Comparison of ENCODE assay signal across 17 cellular contexts in the genomic region with DNA sequence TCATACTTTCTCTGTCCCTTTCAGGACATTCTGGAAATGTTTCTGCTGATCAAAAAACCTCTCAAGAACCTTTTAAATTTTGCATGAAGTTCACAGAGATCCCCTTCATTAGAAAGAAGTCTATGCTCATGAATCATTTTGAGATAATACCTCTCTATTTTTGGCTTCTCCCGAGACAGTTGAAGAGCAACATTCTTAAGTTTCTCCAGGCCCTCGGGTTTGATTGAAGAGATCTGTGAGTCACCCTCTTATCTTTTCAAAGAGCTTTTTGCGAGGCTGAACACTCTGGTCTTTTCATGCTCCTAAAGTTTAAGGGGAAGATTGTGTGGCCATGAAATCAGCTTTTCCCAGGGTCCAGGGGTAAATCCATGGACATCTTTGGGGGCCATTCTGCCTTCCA.
A peak's percentile ranks its signal among the peaks of the same experiment; 100 is the strongest.
DNase-seq lines count a peak whose midpoint lies in the region; ATAC-seq and TF ChIP-seq lines count a peak whose summit lies in the region.
"Had no signal": no experiment of that assay in that cellular context is flagged by ENCODE, and none has a peak within 500 bp of the region (broad histone marks: within the 10 kb centered on the region; RNA-seq: fewer than 3 reads in every experiment).

No MANE protein-coding gene starts in this region.

- H3K4me1 Mint-ChIP-seq in Caco-2 (ENCODE audit: low read depth, unreplicated experiment) (peaks cover 14% of the 10 kb centered on the region), neural progenitor cell (peaks cover 13% of the 10 kb centered on the region)
- H3K4me1 Mint-ChIP-seq: activated CD4-positive, alpha-beta T cell treated with anti-CD3 and anti-CD28 coated beads, Interleukin-2, amount 10 ng/mL, durations not matched to agents 7 days and 5 days; activated naive CD8-positive, alpha-beta T cell treated with anti-CD3 and anti-CD28 coated beads, Interleukin-2, amount 50 U/mL, for 24 hours had no signal

- H3K9ac ChIP-seq in neural progenitor cell: no peak overlapping the region

- H3K36me3 ChIP-seq in Caco-2 (ENCODE audit: control insufficient read depth, insufficient read depth, low read length): no peaks in the 10 kb centered on the region
- H3K36me3 ChIP-seq in neural progenitor cell: no peaks in the 10 kb centered on the region
- no peaks in the 10 kb centered on the region for H3K36me3 ChIP-seq in lower lobe of right lung

- peak overlapping the region; percentile 29 for H3K4me2 ChIP-seq in neural progenitor cell

- H3K4me3 ChIP-seq in Caco-2 (ENCODE audit: low read depth, low read length): no peak overlapping the region
- no peak overlapping the region for H3K4me3 ChIP-seq in neural progenitor cell
- no peak overlapping the region for H3K4me3 ChIP-seq in lower lobe of right lung
- H3K4me3 ChIP-seq: coronary artery, skin epidermis had no signal

- H3F3A ChIP-seq in neural progenitor cell (ENCODE audit: low read depth): no peaks in the 10 kb centered on the region

- H3K27ac Mint-ChIP-seq in Caco-2 (ENCODE audit: unreplicated experiment) (peak overlapping the region; percentile 88), neural progenitor cell (peak overlapping the region; percentile 81)
- H3K27ac Mint-ChIP-seq: activated CD4-positive, alpha-beta T cell treated with anti-CD3 and anti-CD28 coated beads, Interleukin-2, amount 10 ng/mL, durations not matched to agents 7 days and 5 days; activated naive CD8-positive, alpha-beta T cell treated with anti-CD3 and anti-CD28 coated beads, Interleukin-2, amount 50 U/mL, for 24 hours; stimulated activated naive CD8-positive, alpha-beta T cell treated with anti-CD3 and anti-CD28 coated beads, Interleukin-15, Interleukin-2, amounts not matched to agents 100 ng/mL and 50 ng/mL, for 24 hours had no signal

- H3K27me3 Mint-ChIP-seq in Caco-2 (ENCODE audit: insufficient read depth, unreplicated experiment): no peaks in the 10 kb centered on the region
- H3K27me3 Mint-ChIP-seq in neural progenitor cell (ENCODE audit: insufficient read depth, low read depth): peaks cover 6% of the 10 kb centered on the region
- H3K27me3 Mint-ChIP-seq: activated CD4-positive, alpha-beta T cell treated with anti-CD3 and anti-CD28 coated beads, Interleukin-2, amount 10 ng/mL, durations not matched to agents 7 days and 5 days; activated naive CD8-positive, alpha-beta T cell treated with anti-CD3 and anti-CD28 coated beads, Interleukin-2, amount 50 U/mL, for 24 hours; stimulated activated naive CD8-positive, alpha-beta T cell treated with anti-CD3 and anti-CD28 coated beads, Interleukin-15, Interleukin-2, amounts not matched to agents 100 ng/mL and 50 ng/mL, for 24 hours had no signal

- POLR2A ChIA-PET in Caco-2 (lab: Charles Lee): no interaction called here

- no peaks in the 10 kb centered on the region for H3K9me3 ChIP-seq in Caco-2
- H3K9me3 ChIP-seq in neural progenitor cell (ENCODE audit: low read depth): no peaks in the 10 kb centered on the region
- no peaks in the 10 kb centered on the region for H3K9me3 ChIP-seq in lower lobe of right lung

- no peaks in the 10 kb centered on the region for H4K20me1 ChIP-seq in neural progenitor cell (ENCODE audit: low read depth)

- no peak overlapping the region for H2AFZ ChIP-seq in neural progenitor cell (replicated peaks)

- TF ChIP-seq CTCF in Caco-2 (IDR thresholded peaks at IDR 0.05; ENCODE audit: insufficient read depth in 1 of 2, low read depth in 1 of 2, low read length in 1 of 2, severe bottlenecking in 1 of 2, unreplicated experiment in 1 of 2) (no peak), neural progenitor cell (IDR thresholded peaks at IDR 0.05) (no peak), lower lobe of right lung (IDR thresholded peaks at IDR 0.05) (no peak)

- CTCF ChIA-PET in Caco-2 (lab: Charles Lee): no interaction called here

- H3K4me3 Mint-ChIP-seq in Caco-2 (ENCODE audit: unreplicated experiment) (peak overlapping the region; percentile 45), neural progenitor cell (no peak overlapping the region)
- H3K4me3 Mint-ChIP-seq: activated CD4-positive, alpha-beta T cell treated with anti-CD3 and anti-CD28 coated beads, Interleukin-2, amount 10 ng/mL, durations not matched to agents 7 days and 5 days; activated naive CD8-positive, alpha-beta T cell treated with anti-CD3 and anti-CD28 coated beads, Interleukin-2, amount 50 U/mL, for 24 hours; stimulated activated naive CD8-positive, alpha-beta T cell treated with anti-CD3 and anti-CD28 coated beads, Interleukin-15, Interleukin-2, amounts not matched to agents 100 ng/mL and 50 ng/mL, for 24 hours had no signal

- peak in 1 of 2 experiments; percentile 7 for DNase-seq in Caco-2
- peak; percentile 78 for DNase-seq in NCI-H226
- DNase-seq in dedifferentiated amniotic fluid mesenchymal stem cell (ENCODE audit: extremely low spot score): peak; percentile 42
- no peak for DNase-seq in neural progenitor cell (ENCODE audit: low spot score)
- DNase-seq in lower lobe of right lung: no peak
- no peak for DNase-seq in NCI-H526 treated with DMSO at 0.1 percent for 48 hours (lab: John Stamatoyannopoulos, UW)
- DNase-seq in stimulated activated CD4-positive, alpha-beta T cell treated with anti-CD3 and anti-CD28 coated beads, Interleukin-2, amount 100 ng/mL, for 48 hours: no peak
- DNase-seq: activated CD4-positive, alpha-beta T cell treated with anti-CD3 and anti-CD28 coated beads, Interleukin-2, amount 10 ng/mL, durations not matched to agents 7 days and 5 days; activated naive CD8-positive, alpha-beta T cell treated with anti-CD3 and anti-CD28 coated beads, Interleukin-2, amount 50 U/mL, for 24 hours; activated T-cell treated with anti-CD3 and anti-CD28 coated beads, Interleukin-2, amount 50 U/mL, for 48 hours; DMS 273 treated with DMSO at 0.1 percent for 48 hours; midbrain; NCI-H187 treated with DMSO at 0.1 percent for 48 hours had no signal

- H3K79me2 ChIP-seq in neural progenitor cell (ENCODE audit: low read depth): no peaks in the 10 kb centered on the region

- ATAC-seq in lower lobe of right lung (no peak), HG02610 (IDR thresholded peaks at IDR 0.05; ENCODE audit: unreplicated experiment) (no peak)
- ATAC-seq: activated naive CD8-positive, alpha-beta T cell treated with anti-CD3 and anti-CD28 coated beads, Interleukin-2, amount 50 U/mL, for 24 hours had no signal

- no TSS peak for BruUV-seq in Caco-2 (replicated peaks; lab: Mats Ljungman, UMichigan)

- intact Hi-C loops in Caco-2 (cut with micrococcal nuclease; ENCODE audit: unreplicated experiment): no loop called here
- intact Hi-C loops in lower lobe of right lung (cut with DNase I): no loop called here

- H3K9me3 Mint-ChIP-seq in Caco-2 (ENCODE audit: unreplicated experiment) (no peaks in the 10 kb centered on the region), neural progenitor cell (peaks cover 5% of the 10 kb centered on the region)
- H3K9me3 Mint-ChIP-seq: activated CD4-positive, alpha-beta T cell treated with anti-CD3 and anti-CD28 coated beads, Interleukin-2, amount 10 ng/mL, durations not matched to agents 7 days and 5 days; activated naive CD8-positive, alpha-beta T cell treated with anti-CD3 and anti-CD28 coated beads, Interleukin-2, amount 50 U/mL, for 24 hours; stimulated activated naive CD8-positive, alpha-beta T cell treated with anti-CD3 and anti-CD28 coated beads, Interleukin-15, Interleukin-2, amounts not matched to agents 100 ng/mL and 50 ng/mL, for 24 hours had no signal

- no peaks in the 10 kb centered on the region for H3K36me3 Mint-ChIP-seq in Caco-2 (ENCODE audit: insufficient read depth, unreplicated experiment)
- H3K36me3 Mint-ChIP-seq in neural progenitor cell: peaks cover 2% of the 10 kb centered on the region

- H3K27me3 ChIP-seq in Caco-2 (replicated peaks; ENCODE audit: control insufficient read depth, insufficient read depth, low read length) (no peaks in the 10 kb centered on the region), neural progenitor cell (no peaks in the 10 kb centered on the region), lower lobe of right lung (ENCODE audit: low read depth) (no peaks in the 10 kb centered on the region)

- H3K4me1 ChIP-seq in Caco-2 (0 out of 2 replicates have a peak, but pooled peaks cover 2% of the 10 kb centered on the region), neural progenitor cell (peaks cover 16% of the 10 kb centered on the region), lower lobe of right lung (no peaks in the 10 kb centered on the region)

- H3K27ac ChIP-seq in neural progenitor cell (no peak overlapping the region), lower lobe of right lung (no peak overlapping the region)
- H3K27ac ChIP-seq: coronary artery had no signal

Comparison
In these comparisons a context has a peak if more than half of its experiments do, and no peak if none do; other contexts are left out.
1. DNase-seq: peak in NCI-H226 (single experiment) and dedifferentiated amniotic fluid mesenchymal stem cell (single experiment); none in neural progenitor cell (single experiment), lower lobe of right lung (single experiment), NCI-H526 treated with DMSO at 0.1 percent for 48 hours (single experiment) and stimulated activated CD4-positive, alpha-beta T cell treated with anti-CD3 and anti-CD28 coated beads, Interleukin-2, amount 100 ng/mL, for 48 hours (0 of 2).